20 cellular contexts compared by ENCODE assay signal in the genomic region with DNA sequence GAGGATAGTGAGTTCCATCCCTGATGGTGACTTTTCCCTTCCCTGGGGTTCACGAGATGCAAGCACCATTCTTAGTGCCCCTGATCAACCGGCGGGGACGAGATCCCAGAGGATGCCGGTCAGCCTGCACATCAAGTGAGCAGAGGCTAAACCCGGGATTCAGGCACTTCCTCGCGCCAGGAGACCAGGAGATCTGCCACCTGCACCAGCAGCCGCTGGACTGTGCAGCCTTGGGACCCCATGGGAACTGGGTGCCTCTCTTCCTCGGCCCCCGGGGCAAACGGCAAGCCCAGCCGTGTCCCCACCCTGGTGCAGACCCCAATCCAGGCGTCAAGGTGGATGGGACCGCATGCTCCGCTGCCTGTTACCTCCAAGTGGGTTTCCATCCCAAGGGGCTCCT.
"Had no signal": no experiment of that assay in that cellular context is flagged by ENCODE, and none has a peak within 500 bp of the region (broad histone marks: within the 10 kb centered on the region; RNA-seq: fewer than 3 reads in every experiment).

No MANE protein-coding gene starts in this region.

- H3K9me3 ChIP-seq: SK-N-SH had no signal

- DNase-seq: KBM-7, MV-4-11, NCI-H1048, NCI-H1105 treated with DMSO at 0.1 percent for 48 hours, NCI-H1417 treated with DMSO at 0.1 percent for 48 hours, NCI-H146, NCI-H1694 treated with DMSO at 0.1 percent for 48 hours, NCI-H1930, NCI-H2081, NCI-H2107, NCI-H226, NCI-H446, NCI-H510A, NCI-H524 treated with DMSO at 0.1 percent for 48 hours, NCI-H69, NCI-H774, RPMI8226, SHP77, SK-N-SH, SW 1271 had no signal
